ENCODE assay signal across 1 cellular context in genomic region chr1:191255354-191256057, GRCh38.
TF ChIP-seq lines count a peak whose summit lies in the region.

No MANE protein-coding gene starts in this region.

TF ChIP-seq in WTC11, 78 proteins besides CTCF, POLR2A, EP300 and RAD21 (continued from another document):
- TF ChIP-seq, protein P1, sequence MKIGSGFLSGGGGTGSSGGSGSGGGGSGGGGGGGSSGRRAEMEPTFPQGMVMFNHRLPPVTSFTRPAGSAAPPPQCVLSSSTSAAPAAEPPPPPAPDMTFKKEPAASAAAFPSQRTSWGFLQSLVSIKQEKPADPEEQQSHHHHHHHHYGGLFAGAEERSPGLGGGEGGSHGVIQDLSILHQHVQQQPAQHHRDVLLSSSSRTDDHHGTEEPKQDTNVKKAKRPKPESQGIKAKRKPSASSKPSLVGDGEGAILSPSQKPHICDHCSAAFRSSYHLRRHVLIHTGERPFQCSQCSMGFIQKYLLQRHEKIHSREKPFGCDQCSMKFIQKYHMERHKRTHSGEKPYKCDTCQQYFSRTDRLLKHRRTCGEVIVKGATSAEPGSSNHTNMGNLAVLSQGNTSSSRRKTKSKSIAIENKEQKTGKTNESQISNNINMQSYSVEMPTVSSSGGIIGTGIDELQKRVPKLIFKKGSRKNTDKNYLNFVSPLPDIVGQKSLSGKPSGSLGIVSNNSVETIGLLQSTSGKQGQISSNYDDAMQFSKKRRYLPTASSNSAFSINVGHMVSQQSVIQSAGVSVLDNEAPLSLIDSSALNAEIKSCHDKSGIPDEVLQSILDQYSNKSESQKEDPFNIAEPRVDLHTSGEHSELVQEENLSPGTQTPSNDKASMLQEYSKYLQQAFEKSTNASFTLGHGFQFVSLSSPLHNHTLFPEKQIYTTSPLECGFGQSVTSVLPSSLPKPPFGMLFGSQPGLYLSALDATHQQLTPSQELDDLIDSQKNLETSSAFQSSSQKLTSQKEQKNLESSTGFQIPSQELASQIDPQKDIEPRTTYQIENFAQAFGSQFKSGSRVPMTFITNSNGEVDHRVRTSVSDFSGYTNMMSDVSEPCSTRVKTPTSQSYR (CRISPR knock-in tag; IDR thresholded peaks at IDR 0.05) = no peak
- no peak for TF ChIP-seq ZBTB21 (CRISPR knock-in tag; IDR thresholded peaks at IDR 0.05; ENCODE audit: borderline replicate concordance)
- no peak for TF ChIP-seq ZNF317 (CRISPR knock-in tag; IDR thresholded peaks at IDR 0.05; ENCODE audit: borderline replicate concordance, low read depth)
- no peak for TF ChIP-seq USF1 (CRISPR knock-in tag; IDR thresholded peaks at IDR 0.05)
- TF ChIP-seq ZNF263 (CRISPR knock-in tag; IDR thresholded peaks at IDR 0.05; ENCODE audit: low read depth) = no peak
- no peak for TF ChIP-seq CBFB (CRISPR knock-in tag; IDR thresholded peaks at IDR 0.05; ENCODE audit: low read depth)
- no peak for TF ChIP-seq ATF1 (CRISPR knock-in tag; IDR thresholded peaks at IDR 0.05)
